2 cellular contexts compared by ENCODE assay signal in genomic region chr13:99768986-99769385, GRCh38.
A peak's percentile ranks its signal among the peaks of the same experiment; 100 is the strongest.
TF ChIP-seq lines count a peak whose summit lies in the region.

No MANE protein-coding gene starts in this region.

TF ChIP-seq in GM23338, 12 proteins besides CTCF, POLR2A, EP300 and RAD21:
- TF ChIP-seq REST (IDR thresholded peaks at IDR 0.05; ENCODE audit: unreplicated experiment), result no peak
- no peak for TF ChIP-seq ZNF114 (CRISPR knock-in tag; IDR thresholded peaks at IDR 0.05)
- TF ChIP-seq STAT1 (IDR thresholded peaks at IDR 0.05; ENCODE audit: unreplicated experiment), result no peak
- no peak for TF ChIP-seq ZNF462 (CRISPR knock-in tag; IDR thresholded peaks at IDR 0.05)
- no peak for TF ChIP-seq EZH2 (IDR thresholded peaks at IDR 0.05; ENCODE audit: low read depth, unreplicated experiment)
- TF ChIP-seq ETS1 (IDR thresholded peaks at IDR 0.05), result no peak
- TF ChIP-seq EZH2phosphoT487 (IDR thresholded peaks at IDR 0.05; ENCODE audit: unreplicated experiment), result no peak
- TF ChIP-seq ZNF331 (CRISPR knock-in tag; IDR thresholded peaks at IDR 0.05; ENCODE audit: low read depth), result no peak
- TF ChIP-seq JUNB (IDR thresholded peaks at IDR 0.05; ENCODE audit: unreplicated experiment), result no peak
- TF ChIP-seq NANOG (IDR thresholded peaks at IDR 0.05; ENCODE audit: borderline replicate concordance), result no peak
- no peak for TF ChIP-seq CREB1 (CRISPR knock-in tag; IDR thresholded peaks at IDR 0.05; ENCODE audit: low read depth)
- no peak for TF ChIP-seq POLR2AphosphoS5 (IDR thresholded peaks at IDR 0.05; ENCODE audit: low read depth)
TF ChIP-seq in GM23338: peak in this region for 0.

TF ChIP-seq in H1, 55 proteins besides CTCF, POLR2A, EP300 and RAD21:
- TF ChIP-seq MAX (IDR thresholded peaks at IDR 0.05) (peak; percentile 65; the same call in 1 of the 2 replicates), CBX5 (IDR thresholded peaks at IDR 0.05; ENCODE audit: low read depth, low read length) (no peak), USF2 (IDR thresholded peaks at IDR 0.05; ENCODE audit: low read length) (peak; percentile 28; the same call in 1 of the 2 replicates), FOSL1 (IDR thresholded peaks at IDR 0.05; ENCODE audit: insufficient read depth, low read depth, low read length) (no peak)
